In the genomic region with DNA sequence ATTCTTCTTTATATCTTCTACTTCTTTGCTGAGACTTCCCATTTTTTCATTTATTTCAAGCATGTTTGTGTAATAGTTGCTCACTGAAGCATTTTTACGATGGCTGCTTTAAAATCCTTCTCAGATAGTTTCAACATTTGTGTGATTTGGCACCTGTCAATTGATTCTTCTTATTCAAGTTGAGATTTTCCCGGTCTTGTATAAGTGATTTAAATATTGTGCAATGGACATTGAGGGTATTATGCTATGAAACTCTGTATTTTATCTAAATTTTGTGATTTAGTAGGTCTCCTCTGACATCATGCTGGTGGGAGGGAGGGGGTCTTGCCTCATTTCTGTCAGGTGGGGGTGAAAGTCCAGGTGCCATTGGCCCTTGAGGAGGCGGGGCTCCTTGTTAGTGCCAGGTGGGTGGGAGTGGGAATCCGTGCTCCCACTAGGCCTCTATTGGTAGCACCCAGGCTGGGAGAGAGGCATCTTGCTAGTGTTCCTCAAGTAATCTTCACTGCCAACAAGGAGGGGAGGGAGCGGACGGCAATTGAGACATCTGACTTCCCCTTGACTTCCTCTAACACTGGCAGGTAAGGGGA, we compare ENCODE assay signal across 30 cellular contexts.
"Had no signal": no experiment of that assay in that cellular context is flagged by ENCODE, and none has a peak within 500 bp of the region (broad histone marks: within the 10 kb centered on the region; RNA-seq: fewer than 3 reads in every experiment).

No MANE protein-coding gene starts in this region.

- H3K4me3 ChIP-seq: body of pancreas, esophagus squamous epithelium, gastroesophageal sphincter, heart right ventricle had no signal

- H3K4me3 Mint-ChIP-seq: activated CD4-positive, alpha-beta memory T cell treated with anti-CD3 and anti-CD28 coated beads, Interleukin-2, amount 10 ng/mL, durations not matched to agents 7 days and 5 days; activated CD4-positive, alpha-beta T cell treated with anti-CD3 and anti-CD28 coated beads, Interleukin-2, amount 10 ng/mL, durations not matched to agents 7 days and 5 days; activated naive CD8-positive, alpha-beta T cell; activated T-cell treated with anti-CD3 and anti-CD28 coated beads, Interleukin-2, amount 50 U/mL, for 24 hours; activated T-cell treated with anti-CD3 and anti-CD28 coated beads, Interleukin-2, amount 50 U/mL, for 72 hours; effector memory CD8-positive, alpha-beta T cell had no signal

- H3K36me3 Mint-ChIP-seq: activated naive CD8-positive, alpha-beta T cell had no signal

- ATAC-seq: activated T-cell treated with anti-CD3 and anti-CD28 coated beads, Interleukin-2, amount 50 U/mL, for 72 hours; body of pancreas; effector memory CD8-positive, alpha-beta T cell; gastroesophageal sphincter; heart right ventricle had no signal

- H3K4me1 ChIP-seq: body of pancreas, esophagus squamous epithelium, gastroesophageal sphincter, heart right ventricle had no signal

- H3K27ac ChIP-seq: body of pancreas, epithelial cell of prostate, esophagus squamous epithelium, gastroesophageal sphincter, heart right ventricle had no signal

- FAIRE-seq: colon had no signal

- DNase-seq: activated CD4-positive, alpha-beta memory T cell treated with anti-CD3 and anti-CD28 coated beads, Interleukin-2, amount 10 ng/mL, durations not matched to agents 7 days and 5 days; activated CD4-positive, alpha-beta T cell treated with anti-CD3 and anti-CD28 coated beads for 4 hours; activated CD4-positive, alpha-beta T cell treated with anti-CD3 and anti-CD28 coated beads, Interleukin-2, amount 10 ng/mL, durations not matched to agents 7 days and 5 days; activated CD4-positive, alpha-beta T cell treated with anti-CD3 and anti-CD28 coated beads, Interleukin-2, amount 50 U/mL, for 4 hours; activated CD4-positive, CD25-positive, alpha-beta regulatory T cell; activated CD4-positive, CD25-positive, alpha-beta regulatory T cell treated with anti-CD3 and anti-CD28 coated beads, Interleukin-2, amount 50 U/mL, for 72 hours; activated CD8-positive, alpha-beta memory T cell treated with anti-CD3 and anti-CD28 coated beads, Interleukin-2, amount 50 U/mL, for 48 hours; activated gamma-delta T cell; activated naive CD4-positive, alpha-beta T cell treated with anti-CD3 and anti-CD28 coated beads, Interleukin-2, amount 50 U/mL, for 16 hours; activated naive CD4-positive, alpha-beta T cell treated with Interleukin-2 at 50 U/mL for 16 hours; activated T-cell treated with anti-CD3 and anti-CD28 coated beads for 4 hours; activated T-cell treated with anti-CD3 and anti-CD28 coated beads, Interleukin-2, amount 50 U/mL, for 24 hours; activated T-cell treated with anti-CD3 and anti-CD28 coated beads, Interleukin-2, amount 50 U/mL, for 72 hours; amniotic stem cell; anterior cingulate cortex; body of pancreas; caudate nucleus; cortex of kidney; dermis blood vessel endothelial cell; effector CD4-positive, alpha-beta T cell; effector memory CD8-positive, alpha-beta T cell; esophagus squamous epithelium; foreskin melanocyte; heart right ventricle; T-helper 1 cell; T-helper 2 cell had no signal

- H3K36me3 ChIP-seq: esophagus squamous epithelium, gastroesophageal sphincter, heart right ventricle had no signal

- H3K9me3 ChIP-seq: body of pancreas, esophagus squamous epithelium, gastroesophageal sphincter had no signal

- H3K27me3 ChIP-seq: body of pancreas, esophagus squamous epithelium, gastroesophageal sphincter, heart right ventricle had no signal

- H3K4me1 Mint-ChIP-seq: activated CD4-positive, alpha-beta memory T cell treated with anti-CD3 and anti-CD28 coated beads, Interleukin-2, amount 10 ng/mL, durations not matched to agents 7 days and 5 days; activated CD4-positive, alpha-beta T cell treated with anti-CD3 and anti-CD28 coated beads, Interleukin-2, amount 10 ng/mL, durations not matched to agents 7 days and 5 days had no signal

- H3K9me3 Mint-ChIP-seq: activated CD4-positive, alpha-beta memory T cell treated with anti-CD3 and anti-CD28 coated beads, Interleukin-2, amount 10 ng/mL, durations not matched to agents 7 days and 5 days; activated CD4-positive, alpha-beta T cell treated with anti-CD3 and anti-CD28 coated beads, Interleukin-2, amount 10 ng/mL, durations not matched to agents 7 days and 5 days; activated T-cell treated with anti-CD3 and anti-CD28 coated beads, Interleukin-2, amount 50 U/mL, for 24 hours; activated T-cell treated with anti-CD3 and anti-CD28 coated beads, Interleukin-2, amount 50 U/mL, for 72 hours; effector memory CD8-positive, alpha-beta T cell had no signal

- H3K27me3 Mint-ChIP-seq: activated T-cell treated with anti-CD3 and anti-CD28 coated beads, Interleukin-2, amount 50 U/mL, for 24 hours had no signal

- H3K27ac Mint-ChIP-seq: activated CD4-positive, alpha-beta memory T cell treated with anti-CD3 and anti-CD28 coated beads, Interleukin-2, amount 10 ng/mL, durations not matched to agents 7 days and 5 days; activated CD4-positive, alpha-beta T cell treated with anti-CD3 and anti-CD28 coated beads, Interleukin-2, amount 10 ng/mL, durations not matched to agents 7 days and 5 days; activated naive CD8-positive, alpha-beta T cell; activated T-cell treated with anti-CD3 and anti-CD28 coated beads, Interleukin-2, amount 50 U/mL, for 24 hours; activated T-cell treated with anti-CD3 and anti-CD28 coated beads, Interleukin-2, amount 50 U/mL, for 72 hours; effector memory CD8-positive, alpha-beta T cell had no signal
